Comparison of ENCODE assay signal across 8 cellular contexts in the genomic region with DNA sequence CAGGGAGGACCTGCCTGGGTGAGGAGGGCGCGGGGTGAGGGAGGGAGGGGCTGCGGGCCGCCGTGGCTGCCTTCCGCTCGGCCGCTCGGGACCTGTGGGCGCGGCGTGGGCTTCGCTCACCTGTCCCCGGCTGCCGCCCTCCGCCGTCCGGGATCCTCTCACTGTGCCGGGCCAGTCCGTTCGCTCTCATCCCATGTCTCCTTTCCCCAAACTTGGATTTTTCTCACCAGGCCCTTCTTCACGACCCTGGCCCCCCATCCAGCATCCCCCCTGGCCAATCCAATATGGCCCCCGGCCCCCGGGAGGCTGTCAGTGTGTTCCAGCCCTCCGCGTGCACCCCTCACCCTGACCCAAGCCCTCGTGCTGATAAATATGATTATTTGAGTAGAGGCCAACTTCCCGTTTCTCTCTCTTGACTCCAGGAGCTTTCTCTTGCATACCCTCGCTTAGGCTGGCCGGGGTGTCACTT. TPM values are rescaled to one million over a fixed set of nuclear protein-coding genes. Genes with fewer than 3 reads are reported as not detected.
DNase-seq lines count a peak whose midpoint lies in the region; ATAC-seq lines count a peak whose summit lies in the region.

No MANE protein-coding gene starts in this region.

- DNase-seq in CD4-positive, alpha-beta memory T cell = peak in 1 of 5 donors; percentile 12
- peak; percentile 30 for DNase-seq in HuH-7 (ENCODE audit: low spot score)
- no peak for DNase-seq in NCI-H1092 treated with DMSO at 0.1 percent for 48 hours (lab: John Stamatoyannopoulos, UW)

- peak overlapping the region; percentile 69 to 76 for H3K4me3 ChIP-seq in CD4-positive, alpha-beta memory T cell (ENCODE audit: low read length in 2 of 2)
- H3K4me3 ChIP-seq in iPS-20b (ENCODE audit: low read length) (peak overlapping the region; percentile 79), subcutaneous abdominal adipose tissue (ENCODE audit: low read depth in 1 of 5, low read length in 5 of 5) (peak overlapping the region; percentile 69 to 88 (median 81))

- ATAC-seq in GM18873 (IDR thresholded peaks at IDR 0.05; ENCODE audit: low FRiP score, unreplicated experiment) (no peak), GM18520 (IDR thresholded peaks at IDR 0.05; ENCODE audit: unreplicated experiment) (no peak)

- H3K9ac ChIP-seq in iPS-20b (ENCODE audit: low read depth, low read length) (peak overlapping the region; percentile 81; the same call in 1 of the 2 replicates), subcutaneous abdominal adipose tissue (ENCODE audit: low read length in 5 of 5) (peak overlapping the region in 4 of 5 donors; percentile 83 to 92 (median 84))

- no peaks in the 10 kb centered on the region for H3K9me3 Mint-ChIP-seq in CD4-positive, alpha-beta memory T cell

- peak overlapping the region; percentile 96 to 99 (median 99) for H3K27ac Mint-ChIP-seq in CD4-positive, alpha-beta memory T cell

- H3K4me1 Mint-ChIP-seq in CD4-positive, alpha-beta memory T cell = peaks cover 22 to 48% (median 35%) of the 10 kb centered on the region in 4 donors

- no peaks in the 10 kb centered on the region for H3K27me3 Mint-ChIP-seq in CD4-positive, alpha-beta memory T cell

- peaks cover 0 to 11% of the 10 kb centered on the region in 2 donors for H3K36me3 Mint-ChIP-seq in CD4-positive, alpha-beta memory T cell

- intact Hi-C loops in CD4-positive, alpha-beta memory T cell (cut with micrococcal nuclease) = loop anchor here (1.0 kb wide), 1 partner anchor 21 kb away; no protein-coding TSS in a partner anchor

- CTCF ChIA-PET in CD4-positive, alpha-beta memory T cell (lab: Charles Lee; ENCODE audit: partially characterized antibody) = interaction anchor here (0.7 to 2.3 kb wide), 9 partner anchors 9 to 90 kb away, joined by 3 to 13 read pairs (median 4); partner anchors contain the start of genes KLHL21, NOL9, TAS1R1 and THAP3

- POLR2A ChIA-PET in CD4-positive, alpha-beta memory T cell (lab: Charles Lee; ENCODE audit: partially characterized antibody) = interaction anchor here (0.8 to 13.0 kb wide), 21 partner anchors 9 to 187 kb away, joined by 3 to 273 read pairs (median 5); partner anchors contain the start of genes ACOT7, KLHL21, NOL9 and PHF13

- peaks cover 37% of the 10 kb centered on the region for H3K4me1 ChIP-seq in CD4-positive, alpha-beta memory T cell (ENCODE audit: insufficient read depth, low read length)
- H3K4me1 ChIP-seq in iPS-20b (ENCODE audit: insufficient read depth, low read length) = peaks cover 12% of the 10 kb centered on the region; the same call in 1 of the 2 replicates
- H3K4me1 ChIP-seq in subcutaneous abdominal adipose tissue (ENCODE audit: control insufficient read depth in 5 of 5, insufficient read depth in 5 of 5, low read length in 5 of 5) = peaks cover 8 to 42% (median 30%) of the 10 kb centered on the region in 5 donors

- no peaks in the 10 kb centered on the region for H3K36me3 ChIP-seq in CD4-positive, alpha-beta memory T cell (ENCODE audit: insufficient read depth, low read length)
- H3K36me3 ChIP-seq in iPS-20b (ENCODE audit: insufficient read depth, low read depth, low read length) = peaks cover 7% of the 10 kb centered on the region
- H3K36me3 ChIP-seq in subcutaneous abdominal adipose tissue (ENCODE audit: control insufficient read depth in 5 of 5, insufficient read depth in 5 of 5, low read length in 5 of 5) = no peaks in the 10 kb centered on the region

- peak overlapping the region; percentile 83 for H3K27ac ChIP-seq in CD4-positive, alpha-beta memory T cell (ENCODE audit: low read depth, low read length)
- H3K27ac ChIP-seq in adipose tissue (ENCODE audit: low read depth, low read length) = peak overlapping the region; percentile 51
- no peak overlapping the region for H3K27ac ChIP-seq in iPS-20b (ENCODE audit: low read length)
- H3K27ac ChIP-seq in subcutaneous abdominal adipose tissue (ENCODE audit: low read depth, low read length) = peak overlapping the region; percentile 84

- WGBS in adipose tissue, 3 donors = 0 to 2% (median 1%) methylated on average over 14 to 30 of the region's 30 CpGs

- no peaks in the 10 kb centered on the region for H3K9me3 ChIP-seq in CD4-positive, alpha-beta memory T cell (ENCODE audit: control insufficient read depth in 1 of 2, low read length in 2 of 2)
- H3K9me3 ChIP-seq in iPS-20b (ENCODE audit: insufficient read depth, low read depth, low read length) (no peaks in the 10 kb centered on the region), subcutaneous abdominal adipose tissue (ENCODE audit: control insufficient read depth in 5 of 5, low read length in 5 of 5) (no peaks in the 10 kb centered on the region)

- no peaks in the 10 kb centered on the region for H3K27me3 ChIP-seq in CD4-positive, alpha-beta memory T cell (ENCODE audit: insufficient read depth, low read length)
- no peaks in the 10 kb centered on the region for H3K27me3 ChIP-seq in iPS-20b (ENCODE audit: insufficient read depth, low read length)
- no peaks in the 10 kb centered on the region for H3K27me3 ChIP-seq in subcutaneous abdominal adipose tissue (ENCODE audit: control insufficient read depth in 5 of 5, insufficient read depth in 4 of 5, low read length in 5 of 5)

- peak overlapping the region; percentile 92 to 99 (median 96) for H3K4me3 Mint-ChIP-seq in CD4-positive, alpha-beta memory T cell

RNA-seq across cellular contexts. Expression of gene ZBTB48, which starts 0.4 kb away (rescaled TPM):
- total RNA-seq in CD4-positive, alpha-beta memory T cell = 10 to 100 TPM; 62.6 to 70.7 TPM
- polyA plus RNA-seq in CD4-positive, alpha-beta memory T cell = 10 to 100 TPM; 18.4 to 23.9 TPM
- 10 to 100 TPM; 19.0 to 31.4 (median 19.3) TPM for polyA plus RNA-seq in adipose tissue

RNA-seq across cellular contexts. Expression of gene KLHL21, which starts 22.5 kb away (rescaled TPM):
- 10 to 100 TPM; 80.6 to 85.2 TPM for total RNA-seq in CD4-positive, alpha-beta memory T cell
- polyA plus RNA-seq in CD4-positive, alpha-beta memory T cell = 10 to 100 TPM; 18.3 to 32.5 TPM
- 10 to 100 TPM; 14.5 to 39.0 (median 30.2) TPM for polyA plus RNA-seq in adipose tissue

RNA-seq across cellular contexts. Expression of gene TAS1R1, which starts 25.0 kb away (rescaled TPM):
- total RNA-seq in CD4-positive, alpha-beta memory T cell = not detected
- polyA plus RNA-seq in CD4-positive, alpha-beta memory T cell = not detected
- under 1 TPM in 1 of 3 donors, not detected in 2; 0.12 TPM for polyA plus RNA-seq in adipose tissue

RNA-seq across cellular contexts. Expression of gene NOL9, which starts 25.8 kb away (rescaled TPM):
- 10 to 100 TPM; 59.9 to 60.9 TPM for total RNA-seq in CD4-positive, alpha-beta memory T cell
- 10 to 100 TPM; 12.7 to 32.6 TPM for polyA plus RNA-seq in CD4-positive, alpha-beta memory T cell
- 1 to 10 TPM; 2.8 to 5.8 (median 5.2) TPM for polyA plus RNA-seq in adipose tissue

RNA-seq across cellular contexts. Expression of gene PHF13, which starts 33.4 kb away (rescaled TPM):
- total RNA-seq in CD4-positive, alpha-beta memory T cell = 10 to 100 TPM; 13.1 to 14.7 TPM
- 1 to 10 TPM; 2.1 to 6.9 TPM for polyA plus RNA-seq in CD4-positive, alpha-beta memory T cell
- polyA plus RNA-seq in adipose tissue = 10 to 100 TPM in 2 of 3 donors, 1 to 10 TPM in 1; 5.2 to 13.3 (median 11.1) TPM
